8 cellular contexts compared by ENCODE assay signal in the genomic region with DNA sequence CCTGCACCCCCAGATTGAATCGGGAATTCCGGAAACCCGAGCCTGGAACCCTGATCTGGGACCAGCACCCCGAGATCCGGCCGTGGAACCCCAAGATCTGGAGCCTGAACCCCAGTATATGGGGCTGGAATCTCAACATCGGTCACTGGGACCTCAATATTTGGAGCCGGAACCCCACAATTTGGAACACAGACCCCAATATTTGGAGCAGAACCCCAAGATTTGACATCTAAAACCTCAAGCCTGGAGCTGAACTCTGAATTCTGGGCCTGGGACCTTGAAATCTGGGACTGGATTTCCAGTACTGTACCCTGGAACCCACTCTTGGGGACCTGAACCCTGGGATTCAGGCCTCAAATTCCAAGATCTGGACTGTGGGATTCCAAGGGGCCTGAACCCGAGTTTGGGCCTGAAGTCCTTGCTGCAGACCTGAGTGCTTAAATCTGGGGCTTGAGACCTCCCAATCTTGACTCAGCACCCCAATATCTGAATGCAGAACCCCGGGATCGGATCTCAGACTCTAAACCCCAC. TPM values are rescaled to one million over a fixed set of nuclear protein-coding genes. Genes with fewer than 3 reads are reported as not detected.
DNase-seq lines count a peak whose midpoint lies in the region; ATAC-seq and TF ChIP-seq lines count a peak whose summit lies in the region.

No MANE protein-coding gene starts in this region.

- H3K9me3 ChIP-seq in MM.1S (replicated peaks; ENCODE audit: insufficient read depth, low read length) (no peaks in the 10 kb centered on the region), neural cell (ENCODE audit: low read length) (no peaks in the 10 kb centered on the region)
- H3K9me3 ChIP-seq in effector memory CD4-positive, alpha-beta T cell (ENCODE audit: control insufficient read depth, low read length), result no peaks in the 10 kb centered on the region

- TF ChIP-seq POLR2A in GM18505 (IDR thresholded peaks at IDR 0.05; ENCODE audit: borderline replicate concordance, extremely low read depth, insufficient read depth, insufficient read length), result no peak

- no peak for TF ChIP-seq CTCF in C4-2B (conservative IDR thresholded peaks at IDR 0.05)
- no peak for TF ChIP-seq CTCF in MM.1S (IDR thresholded peaks at IDR 0.05; ENCODE audit: low read length)
- TF ChIP-seq CTCF in neural cell (IDR thresholded peaks at IDR 0.05; ENCODE audit: poor library complexity, severe bottlenecking), result no peak

- no peaks in the 10 kb centered on the region for H3K36me3 ChIP-seq in MM.1S (replicated peaks; ENCODE audit: insufficient read depth, low read length)
- peaks cover 14% of the 10 kb centered on the region for H3K36me3 ChIP-seq in effector memory CD4-positive, alpha-beta T cell (ENCODE audit: control insufficient read depth, insufficient read depth, low read length)
- H3K36me3 ChIP-seq in neural cell (ENCODE audit: insufficient read depth, low read length), result no peaks in the 10 kb centered on the region

- no peak for DNase-seq in MM.1S
- DNase-seq in effector memory CD4-positive, alpha-beta T cell, result no peak
- no peak for DNase-seq in NCI-H187 (lab: John Stamatoyannopoulos, UW)
- DNase-seq in NCI-H1930 (lab: John Stamatoyannopoulos, UW), result no peak

- H4K20me1 ChIP-seq in MM.1S (ENCODE audit: insufficient read depth, low read length) (no peaks in the 10 kb centered on the region), neural cell (ENCODE audit: insufficient read depth) (no peaks in the 10 kb centered on the region)

- H2AFZ ChIP-seq in MM.1S (ENCODE audit: low read length), result peak overlapping the region; percentile 8; the same call in 1 of the 2 replicates
- H2AFZ ChIP-seq in neural cell (ENCODE audit: low read depth, low read length), result no peak overlapping the region

- no peaks in the 10 kb centered on the region for H3K79me2 ChIP-seq in MM.1S (ENCODE audit: low read length)
- H3K79me2 ChIP-seq in neural cell (replicated peaks; ENCODE audit: insufficient read depth, low read length), result peaks cover 28% of the 10 kb centered on the region

- H3K4me2 ChIP-seq in MM.1S (ENCODE audit: low read depth, low read length), result peak overlapping the region; percentile 79
- peak overlapping the region; percentile 70 for H3K4me2 ChIP-seq in neural cell (ENCODE audit: low read length)

- H3F3A ChIP-seq in MM.1S (ENCODE audit: insufficient read depth, low read length) (no peaks in the 10 kb centered on the region), neural cell (ENCODE audit: insufficient read depth, low read length, poor library complexity, severe bottlenecking) (no peaks in the 10 kb centered on the region)

- TF ChIP-seq RAD21 in neural cell (conservative IDR thresholded peaks at IDR 0.05), result no peak

- ATAC-seq in HG03442 (IDR thresholded peaks at IDR 0.05; ENCODE audit: unreplicated experiment), result no peak
- ATAC-seq in GM18505 (IDR thresholded peaks at IDR 0.05; ENCODE audit: unreplicated experiment), result no peak

- H3K9ac ChIP-seq in MM.1S (ENCODE audit: low read length), result peak overlapping the region; percentile 52; the same call in 1 of the 2 replicates
- H3K9ac ChIP-seq in neural cell (ENCODE audit: low read length), result peak overlapping the region; percentile 88

- no peaks in the 10 kb centered on the region for H3K27me3 ChIP-seq in MM.1S (replicated peaks; ENCODE audit: insufficient read depth, low read length)
- no peaks in the 10 kb centered on the region for H3K27me3 ChIP-seq in effector memory CD4-positive, alpha-beta T cell (replicated peaks; ENCODE audit: control insufficient read depth, insufficient read depth, low read length, poor library complexity, severe bottlenecking)
- H3K27me3 ChIP-seq in neural cell (ENCODE audit: insufficient read depth, low read depth, low read length), result no peaks in the 10 kb centered on the region

- peak overlapping the region; percentile 60 for H3K4me3 ChIP-seq in MM.1S (ENCODE audit: low read length)
- H3K4me3 ChIP-seq in effector memory CD4-positive, alpha-beta T cell (ENCODE audit: insufficient read depth, low read depth, low read length, poor library complexity, severe bottlenecking), result peak overlapping the region; percentile 74
- peak overlapping the region; percentile 88 for H3K4me3 ChIP-seq in neural cell (ENCODE audit: low read length)

- TF ChIP-seq EP300 in neural cell (conservative IDR thresholded peaks at IDR 0.05; ENCODE audit: poor library complexity, severe bottlenecking), result no peak

- H3K9me2 ChIP-seq in MM.1S (replicated peaks; ENCODE audit: insufficient read depth, low read length) (no peaks in the 10 kb centered on the region), neural cell (ENCODE audit: insufficient read depth, low read length) (no peaks in the 10 kb centered on the region)

- H3K4me1 ChIP-seq in MM.1S (ENCODE audit: low read length), result peaks cover 7% of the 10 kb centered on the region; the same call in 1 of the 2 replicates
- H3K4me1 ChIP-seq in effector memory CD4-positive, alpha-beta T cell (ENCODE audit: control insufficient read depth, insufficient read depth, low read length, poor library complexity, severe bottlenecking), result peaks cover 28% of the 10 kb centered on the region

- H3K27ac ChIP-seq in C4-2B, result peak overlapping the region; percentile 58
- H3K27ac ChIP-seq in MM.1S (ENCODE audit: low read length), result no peak overlapping the region
- peak overlapping the region; percentile 50 for H3K27ac ChIP-seq in effector memory CD4-positive, alpha-beta T cell (ENCODE audit: insufficient read depth, low read length, poor library complexity, severe bottlenecking)
- H3K27ac ChIP-seq in neural cell (ENCODE audit: low read length), result peak overlapping the region; percentile 60

TF ChIP-seq in neural cell, 6 proteins besides CTCF, POLR2A, EP300 and RAD21:
- peak; percentile 13 for TF ChIP-seq REST (IDR thresholded peaks at IDR 0.05; ENCODE audit: borderline replicate concordance)
- no peak for TF ChIP-seq MXI1 (conservative IDR thresholded peaks at IDR 0.05; ENCODE audit: poor library complexity, severe bottlenecking)
TF ChIP-seq in neural cell: peak in this region for 1.

RNA-seq across cellular contexts. Expression of gene LRFN3, which starts 0.6 kb away (rescaled TPM):
- 10.1 and 11.1 TPM in 2 replicates for polyA plus RNA-seq in neural cell
- polyA minus RNA-seq in neural cell, result 21.1 and 24.8 TPM in 2 replicates

RNA-seq across cellular contexts. Expression of gene TYROBP, which starts 28.7 kb away (rescaled TPM):
- polyA plus RNA-seq in neural cell, result not detected in 2 replicates
- polyA minus RNA-seq in neural cell, result not detected in 2 replicates

RNA-seq across cellular contexts. Expression of gene HCST, which starts 34.5 kb away (rescaled TPM):
- polyA plus RNA-seq in neural cell, result not detected in 2 replicates
- not detected in 2 replicates for polyA minus RNA-seq in neural cell

RNA-seq across cellular contexts. Expression of gene NFKBID, which starts 36.5 kb away (rescaled TPM):
- polyA plus RNA-seq in neural cell, result 6.2 and 6.8 TPM in 2 replicates
- polyA minus RNA-seq in neural cell, result 2.9 and 3.8 TPM in 2 replicates

RNA-seq across cellular contexts. Expression of gene SDHAF1, which starts 58.2 kb away (rescaled TPM):
- 65.3 and 71.6 TPM in 2 replicates for polyA plus RNA-seq in neural cell
- polyA minus RNA-seq in neural cell, result 26.2 and 30.2 TPM in 2 replicates
